21 cellular contexts compared by ENCODE assay signal in the genomic region with DNA sequence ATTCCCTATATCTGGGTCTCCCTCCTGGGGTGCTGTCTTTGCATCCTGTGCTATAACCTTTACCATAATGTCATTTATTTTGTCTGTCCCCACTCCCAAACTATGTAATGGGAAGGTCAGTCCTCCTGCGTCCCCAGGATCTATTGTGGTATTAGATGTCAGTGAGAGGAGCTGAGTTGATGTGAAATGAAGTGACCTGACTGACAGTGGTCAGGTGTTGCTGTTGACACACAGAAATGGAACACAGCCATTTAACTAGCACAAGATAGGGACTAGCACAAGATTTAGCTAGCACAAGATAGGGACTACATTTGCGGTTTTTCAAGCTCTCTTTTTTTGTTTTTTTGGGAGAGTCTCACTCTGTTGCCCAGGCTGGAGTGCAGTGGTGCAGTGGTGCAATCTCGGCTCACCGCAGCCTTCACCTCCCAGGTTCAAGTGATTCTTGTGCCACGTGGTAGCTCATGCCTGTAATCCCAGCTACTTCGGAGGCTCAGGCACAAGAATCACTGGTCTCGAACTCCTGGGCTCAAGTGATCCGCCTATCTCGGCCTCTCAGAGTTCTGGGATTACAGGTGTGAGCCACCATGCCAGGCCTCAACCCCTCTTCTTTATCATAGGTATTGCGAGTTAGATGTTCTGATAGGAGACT. TPM values are rescaled to one million over a fixed set of nuclear protein-coding genes. Genes with fewer than 3 reads are reported as not detected.
A peak's percentile ranks its signal among the peaks of the same experiment; 100 is the strongest.
DNase-seq lines count a peak whose midpoint lies in the region; ATAC-seq and TF ChIP-seq lines count a peak whose summit lies in the region.
"Had no signal": no experiment of that assay in that cellular context is flagged by ENCODE, and none has a peak within 500 bp of the region (broad histone marks: within the 10 kb centered on the region; RNA-seq: fewer than 3 reads in every experiment).

No MANE protein-coding gene starts in this region.

- no peak overlapping the region for H3K4me3 ChIP-seq in cardiac muscle cell
- H3K4me3 ChIP-seq: esophagus muscularis mucosa, GM23338, lower lobe of right lung, MG63, PC-9 had no signal

- DNase-seq in cardiac muscle cell (ENCODE audit: low read depth in 1 of 2, low spot score in 1 of 2) (no peak), Right ventricle myocardium superior (no peak), memory B cell (ENCODE audit: low spot score in 2 of 2) (no peak), type B pancreatic cell (ENCODE audit: extremely low spot score, unreplicated experiment) (no peak), cerebellar cortex (ENCODE audit: low spot score) (no peak)
- no peak for DNase-seq in activated CD8-positive, alpha-beta T cell treated with anti-CD3 and anti-CD28 coated beads for 36 hours
- DNase-seq: ACHN; activated CD4-positive, alpha-beta T cell treated with anti-CD3 and anti-CD28 coated beads for 1 hour; activated CD8-positive, alpha-beta memory T cell treated with anti-CD3 and anti-CD28 coated beads, Interleukin-2, amount 50 U/mL, for 4 hours; lower lobe of right lung; MG63; NCI-H146; NCI-H748 treated with DMSO at 0.1 percent for 48 hours; PC-9; stimulated activated CD8-positive, alpha-beta memory T cell treated with anti-CD3 and anti-CD28 coated beads, Interleukin-4, amount 100 ng/mL, for 48 hours had no signal

- H3K27me3 ChIP-seq in cardiac muscle cell, result no peaks in the 10 kb centered on the region
- H3K27me3 ChIP-seq: esophagus muscularis mucosa, MG63 had no signal

- no peaks in the 10 kb centered on the region for H3K9me3 ChIP-seq in cardiac muscle cell (ENCODE audit: low read depth)
- H3K9me3 ChIP-seq: esophagus muscularis mucosa, lower lobe of right lung, MG63 had no signal

- POLR2A ChIA-PET in activated CD8-positive, alpha-beta T cell treated with anti-CD3 and anti-CD28 coated beads for 36 hours (lab: Charles Lee), result interaction anchor here (0.6 to 1.3 kb wide), 3 partner anchors 39 to 108 kb away, joined by 3 read pairs; no protein-coding TSS in a partner anchor

- peaks cover 56% of the 10 kb centered on the region for H3K36me3 Mint-ChIP-seq in activated CD8-positive, alpha-beta T cell treated with anti-CD3 and anti-CD28 coated beads for 36 hours (ENCODE audit: low read depth)
- H3K36me3 Mint-ChIP-seq in memory B cell, result peaks cover 31% of the 10 kb centered on the region
- H3K36me3 Mint-ChIP-seq in type B pancreatic cell, result peaks cover 41% of the 10 kb centered on the region

- peak overlapping the region; percentile 39 for H3K27ac ChIP-seq in cardiac muscle cell
- H3K27ac ChIP-seq: esophagus muscularis mucosa, lower lobe of right lung, PC-9 had no signal

- ATAC-seq in Right ventricle myocardium superior (ENCODE audit: poor library complexity), result no peak
- no peak for ATAC-seq in activated CD8-positive, alpha-beta T cell treated with anti-CD3 and anti-CD28 coated beads for 36 hours
- ATAC-seq in memory B cell (ENCODE audit: low read depth), result no peak
- ATAC-seq in HG02798 (IDR thresholded peaks at IDR 0.05; ENCODE audit: poor library complexity, unreplicated experiment), result no peak
- no peak for ATAC-seq in HG02852 (IDR thresholded peaks at IDR 0.05; ENCODE audit: unreplicated experiment)
- ATAC-seq: GM23338, SK-N-SH treated with all-trans-retinoic acid at 6 μM for 48 hours had no signal

- CTCF ChIA-PET in activated CD8-positive, alpha-beta T cell treated with anti-CD3 and anti-CD28 coated beads for 36 hours (lab: Charles Lee), result interaction anchor here (0.6 to 2.5 kb wide), 6 partner anchors 11 to 81 kb away, joined by 3 to 8 read pairs (median 3); no protein-coding TSS in a partner anchor

- H3K4me1 Mint-ChIP-seq in activated CD8-positive, alpha-beta T cell treated with anti-CD3 and anti-CD28 coated beads for 36 hours (ENCODE audit: low read depth), result peaks cover 36% of the 10 kb centered on the region
- H3K4me1 Mint-ChIP-seq in memory B cell (peaks cover 33% of the 10 kb centered on the region), type B pancreatic cell (ENCODE audit: unreplicated experiment) (peaks cover 27% of the 10 kb centered on the region)

- intact Hi-C loops in Right ventricle myocardium superior (cut with DNase I), result no loop called here
- intact Hi-C loops in activated CD8-positive, alpha-beta T cell treated with anti-CD3 and anti-CD28 coated beads for 36 hours (cut with micrococcal nuclease), result no loop called here

- no peak overlapping the region for H3K4me3 Mint-ChIP-seq in activated CD8-positive, alpha-beta T cell treated with anti-CD3 and anti-CD28 coated beads for 36 hours
- no peak overlapping the region for H3K4me3 Mint-ChIP-seq in memory B cell
- peak overlapping the region; percentile 29 for H3K4me3 Mint-ChIP-seq in type B pancreatic cell
- H3K4me3 Mint-ChIP-seq: GM23338 had no signal

- H3K27ac Mint-ChIP-seq in activated CD8-positive, alpha-beta T cell treated with anti-CD3 and anti-CD28 coated beads for 36 hours, result peak overlapping the region; percentile 73
- peak overlapping the region; percentile 58 for H3K27ac Mint-ChIP-seq in memory B cell
- H3K27ac Mint-ChIP-seq in type B pancreatic cell, result no peak overlapping the region
- H3K27ac Mint-ChIP-seq: GM23338 had no signal

- TF ChIP-seq CTCF in cardiac muscle cell (IDR thresholded peaks at IDR 0.05; ENCODE audit: low read depth, low read length) (no peak), type B pancreatic cell (conservative IDR thresholded peaks at IDR 0.05) (no peak)
- no peak for TF ChIP-seq CTCF in activated CD8-positive, alpha-beta T cell treated with anti-CD3 and anti-CD28 coated beads for 36 hours (IDR thresholded peaks at IDR 0.05)

- peaks cover 10% of the 10 kb centered on the region for H3K36me3 ChIP-seq in cardiac muscle cell

- no peaks in the 10 kb centered on the region for H3K27me3 Mint-ChIP-seq in activated CD8-positive, alpha-beta T cell treated with anti-CD3 and anti-CD28 coated beads for 36 hours
- H3K27me3 Mint-ChIP-seq in memory B cell, result no peaks in the 10 kb centered on the region
- H3K27me3 Mint-ChIP-seq in type B pancreatic cell, result no peaks in the 10 kb centered on the region

- no peaks in the 10 kb centered on the region for H3K9me3 Mint-ChIP-seq in activated CD8-positive, alpha-beta T cell treated with anti-CD3 and anti-CD28 coated beads for 36 hours
- H3K9me3 Mint-ChIP-seq in memory B cell, result no peaks in the 10 kb centered on the region
- H3K9me3 Mint-ChIP-seq in type B pancreatic cell, result no peaks in the 10 kb centered on the region
- H3K9me3 Mint-ChIP-seq: GM23338 had no signal

- peaks cover 24% of the 10 kb centered on the region for H3K4me1 ChIP-seq in cardiac muscle cell (ENCODE audit: low read depth)

RNA-seq across cellular contexts. Expression of gene NGRN, which starts 5.2 kb away (rescaled TPM):
- total RNA-seq in cardiac muscle cell (157 and 225 TPM in 2 replicates), Right ventricle myocardium superior (122 TPM), type B pancreatic cell (ENCODE audit: low replicate concordance) (79.2 and 103 TPM in 2 replicates)
- 158 and 167 TPM in 2 replicates for polyA plus RNA-seq in cardiac muscle cell
- total RNA-seq in activated CD8-positive, alpha-beta T cell treated with anti-CD3 and anti-CD28 coated beads for 36 hours, result 10 to 100 TPM; 22.2 to 23.1 TPM

RNA-seq across cellular contexts. Expression of gene TTLL13, which starts 21.3 kb away (rescaled TPM):
- total RNA-seq in cardiac muscle cell (0.21 TPM in 2 replicates), Right ventricle myocardium superior (not detected), type B pancreatic cell (ENCODE audit: low replicate concordance) (0.58 TPM in 1 of 2 replicates, not detected in the other)
- 0.39 TPM in 1 of 2 replicates, not detected in the other for polyA plus RNA-seq in cardiac muscle cell
- 1 to 10 TPM in 1 of 2 experiments, under 1 TPM in 1; 0.20 to 1.1 TPM for total RNA-seq in activated CD8-positive, alpha-beta T cell treated with anti-CD3 and anti-CD28 coated beads for 36 hours
- total RNA-seq: glomerular endothelial cell, GM23338, lower lobe of right lung had no signal
- polyA plus RNA-seq: GM23338 had no signal

RNA-seq across cellular contexts. Expression of gene GDPGP1, which starts 36.6 kb away (rescaled TPM):
- total RNA-seq in cardiac muscle cell, result 9.1 and 16.2 TPM in 2 replicates
- polyA plus RNA-seq in cardiac muscle cell, result 1.3 and 1.9 TPM in 2 replicates
- 9.1 TPM for total RNA-seq in Right ventricle myocardium superior
- 1 to 10 TPM; 5.2 to 6.4 TPM for total RNA-seq in activated CD8-positive, alpha-beta T cell treated with anti-CD3 and anti-CD28 coated beads for 36 hours
- total RNA-seq in type B pancreatic cell (ENCODE audit: low replicate concordance), result 6.1 and 9.6 TPM in 2 replicates

RNA-seq across cellular contexts. Expression of gene CIB1, which starts 36.9 kb away (rescaled TPM):
- total RNA-seq in cardiac muscle cell (18.1 and 30.8 TPM in 2 replicates), Right ventricle myocardium superior (71.6 TPM), type B pancreatic cell (ENCODE audit: low replicate concordance) (31.6 and 36.8 TPM in 2 replicates)
- polyA plus RNA-seq in cardiac muscle cell, result 71.9 and 91.6 TPM in 2 replicates
- total RNA-seq in activated CD8-positive, alpha-beta T cell treated with anti-CD3 and anti-CD28 coated beads for 36 hours, result 100 to 1,000 TPM; 151 to 154 TPM
